In genomic region chr10:21614000-21614399, GRCh38 we compare ENCODE assay signal across 18 cellular contexts.
"Had no signal": no experiment of that assay in that cellular context is flagged by ENCODE, and none has a peak within 500 bp of the region (broad histone marks: within the 10 kb centered on the region; RNA-seq: fewer than 3 reads in every experiment).

No MANE protein-coding gene starts in this region.

- H3K27ac Mint-ChIP-seq: dendritic cell treated with granulocyte-macrophage colony-stimulating factor and Interleukin-4, amounts not matched to agents 40 ng/mL and 50 ng/mL, for 4 days; type B pancreatic cell had no signal

- H3K36me3 ChIP-seq: brain microvascular endothelial cell, gastrocnemius medialis, prostate gland, WERI-Rb-1 had no signal

- H3K9me3 ChIP-seq: gastrocnemius medialis, lower lobe of right lung, prostate gland had no signal

- H3K4me1 ChIP-seq: gastrocnemius medialis, lower lobe of right lung, prostate gland had no signal

- H3K9me3 Mint-ChIP-seq: dendritic cell treated with granulocyte-macrophage colony-stimulating factor and Interleukin-4, amounts not matched to agents 40 ng/mL and 50 ng/mL, for 4 days had no signal

- ATAC-seq: gastrocnemius medialis, heart left ventricle, left cardiac atrium, lower lobe of right lung, right cardiac atrium had no signal

- H3K27me3 ChIP-seq: brain microvascular endothelial cell, gastrocnemius medialis, heart left ventricle had no signal

- H3K27ac ChIP-seq: brain microvascular endothelial cell, gastrocnemius medialis, heart left ventricle, lower lobe of right lung, prostate gland, WERI-Rb-1 had no signal

- DNase-seq: activated CD4-positive, alpha-beta T cell treated with anti-CD3 and anti-CD28 coated beads for 48 hours; anterior cingulate cortex; brain microvascular endothelial cell; cerebellar nuclear complex; gastrocnemius medialis; heart left ventricle; left cardiac atrium; lower lobe of right lung; midbrain; right cardiac atrium; small intestine; stimulated activated CD4-positive, alpha-beta T cell treated with anti-CD3 and anti-CD28 coated beads, Interleukin-4, amount 100 ng/mL, for 24 hours; WERI-Rb-1 had no signal

- H3K27me3 Mint-ChIP-seq: dendritic cell treated with granulocyte-macrophage colony-stimulating factor and Interleukin-4, amounts not matched to agents 40 ng/mL and 50 ng/mL, for 4 days; stimulated activated naive CD8-positive, alpha-beta T cell treated with anti-CD3 and anti-CD28 coated beads, Interleukin-15, Interleukin-2, amounts not matched to agents 100 ng/mL and 50 ng/mL, for 24 hours; type B pancreatic cell had no signal

- H3K4me3 ChIP-seq: gastrocnemius medialis, heart left ventricle, lower lobe of right lung, prostate gland had no signal

- H3K4me3 Mint-ChIP-seq: dendritic cell treated with granulocyte-macrophage colony-stimulating factor and Interleukin-4, amounts not matched to agents 40 ng/mL and 50 ng/mL, for 4 days; neural crest cell; stimulated activated naive CD8-positive, alpha-beta T cell treated with anti-CD3 and anti-CD28 coated beads, Interleukin-15, Interleukin-2, amounts not matched to agents 100 ng/mL and 50 ng/mL, for 24 hours; type B pancreatic cell had no signal
